19 cellular contexts compared by ENCODE assay signal in the genomic region with DNA sequence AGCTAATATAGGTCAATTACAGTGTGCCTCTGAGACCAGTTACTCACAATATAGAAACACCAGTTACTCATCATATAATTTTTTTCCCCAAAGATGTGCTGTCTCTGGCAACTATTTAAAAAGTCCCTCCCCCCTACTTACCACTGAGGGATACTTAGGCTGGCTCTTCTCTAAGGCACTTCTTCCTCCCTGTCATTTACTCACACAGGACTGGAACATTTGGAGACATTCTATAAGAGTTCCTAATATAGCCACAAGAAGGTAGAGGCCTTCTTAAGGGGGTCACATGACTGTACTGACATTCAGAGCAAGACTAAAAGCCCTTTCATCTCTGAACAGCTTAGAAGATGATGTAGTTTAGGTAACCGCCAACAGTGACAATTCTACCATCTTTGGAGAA. TPM values are rescaled to one million over a fixed set of nuclear protein-coding genes. Genes with fewer than 3 reads are reported as not detected.
DNase-seq lines count a peak whose midpoint lies in the region; ATAC-seq, FAIRE-seq and TF ChIP-seq lines count a peak whose summit lies in the region.
"Had no signal": no experiment of that assay in that cellular context is flagged by ENCODE, and none has a peak within 500 bp of the region (broad histone marks: within the 10 kb centered on the region; RNA-seq: fewer than 3 reads in every experiment).

No MANE protein-coding gene starts in this region.

- no peak for TF ChIP-seq CTCF in bronchial epithelial cell (IDR thresholded peaks at IDR 0.05; ENCODE audit: insufficient read depth, low read length, severe bottlenecking)
- TF ChIP-seq CTCF in dorsolateral prefrontal cortex (IDR thresholded peaks at IDR 0.05 in 54 of 56, conservative IDR thresholded peaks at IDR 0.05 in 2 of 56; ENCODE audit: low read depth in 1 of 56, partially characterized antibody in 56 of 56): no peak

- no peak for FAIRE-seq in bronchial epithelial cell (lab: Jason Lieb, UNC)

- H3K4me3 ChIP-seq in bronchial epithelial cell (ENCODE audit: low read depth, low read length) (no peak overlapping the region), dorsolateral prefrontal cortex (no peak overlapping the region)
- H3K4me3 ChIP-seq: vagina had no signal

- peak; percentile 96 for ATAC-seq in stimulated activated naive CD8-positive, alpha-beta T cell treated with anti-CD3 and anti-CD28 coated beads, Interleukin-15, Interleukin-2, amounts not matched to agents 100 U/mL and 50 U/mL, for 24 hours

- intact Hi-C loops in dorsolateral prefrontal cortex (cut with DNase I): no loop called here

- H3K36me3 ChIP-seq in bronchial epithelial cell (ENCODE audit: control insufficient read depth, insufficient read depth, low read length): no peaks in the 10 kb centered on the region

- no peak overlapping the region for H3K4me3 Mint-ChIP-seq in activated T-cell treated with anti-CD3 and anti-CD28 coated beads, Interleukin-2, amount 50 U/mL, for 24 hours
- H3K4me3 Mint-ChIP-seq: immature natural killer cell; memory B cell; natural killer cell treated with Interleukin-12 subunit alpha and Interleukin-12 subunit beta and Interleukin-15 and Interleukin-18, amount 100 ng/mL, for 72 hours had no signal

- DNase-seq in activated T-cell treated with anti-CD3 and anti-CD28 coated beads, Interleukin-2, amount 50 U/mL, for 24 hours: no peak
- DNase-seq in activated T-cell treated with anti-CD3 and anti-CD28 coated beads for 4 hours (no peak), HT1080 (ENCODE audit: low read depth) (peak; percentile 50), bronchial epithelial cell (ENCODE audit: low read depth) (peak; percentile 46), activated gamma-delta T cell treated with Interleukin-2 at 50 U/mL for 16 hours (no peak), dorsolateral prefrontal cortex (no peak), inferior parietal cortex (ENCODE audit: extremely low spot score) (no peak)
- DNase-seq in stimulated activated naive CD8-positive, alpha-beta T cell treated with anti-CD3 and anti-CD28 coated beads, Interleukin-15, Interleukin-2, amounts not matched to agents 100 U/mL and 50 U/mL, for 24 hours: no peak
- DNase-seq: activated CD4-positive, alpha-beta T cell treated with anti-CD3 and anti-CD28 coated beads for 4 hours; cortex of kidney; head of caudate nucleus; immature natural killer cell; NCI-H1436; NCI-H446; SHP77; stimulated activated CD4-positive, alpha-beta T cell treated with anti-CD3 and anti-CD28 coated beads, Interleukin-15, amount 100 ng/mL, for 24 hours had no signal

- H3K27ac ChIP-seq in dorsolateral prefrontal cortex: no peak overlapping the region
- H3K27ac ChIP-seq: vagina had no signal

- no peaks in the 10 kb centered on the region for H3K27me3 Mint-ChIP-seq in activated T-cell treated with anti-CD3 and anti-CD28 coated beads, Interleukin-2, amount 50 U/mL, for 24 hours
- H3K27me3 Mint-ChIP-seq: memory B cell; natural killer cell treated with Interleukin-12 subunit alpha and Interleukin-12 subunit beta and Interleukin-15 and Interleukin-18, amount 100 ng/mL, for 72 hours had no signal

- H3K27ac Mint-ChIP-seq in activated T-cell treated with anti-CD3 and anti-CD28 coated beads, Interleukin-2, amount 50 U/mL, for 24 hours: peak overlapping the region; percentile 69
- H3K27ac Mint-ChIP-seq: immature natural killer cell; memory B cell; natural killer cell treated with Interleukin-12 subunit alpha and Interleukin-12 subunit beta and Interleukin-15 and Interleukin-18, amount 100 ng/mL, for 72 hours had no signal

- H3K27me3 ChIP-seq in bronchial epithelial cell (ENCODE audit: control insufficient read depth, insufficient read depth, low read length) (no peaks in the 10 kb centered on the region), dorsolateral prefrontal cortex (no peaks in the 10 kb centered on the region)
- H3K27me3 ChIP-seq: vagina had no signal

- H3K9me3 Mint-ChIP-seq in activated T-cell treated with anti-CD3 and anti-CD28 coated beads, Interleukin-2, amount 50 U/mL, for 24 hours: no peaks in the 10 kb centered on the region
- H3K9me3 Mint-ChIP-seq: immature natural killer cell; memory B cell; natural killer cell treated with Interleukin-12 subunit alpha and Interleukin-12 subunit beta and Interleukin-15 and Interleukin-18, amount 100 ng/mL, for 72 hours had no signal

- peaks cover 79% of the 10 kb centered on the region for H3K36me3 Mint-ChIP-seq in activated T-cell treated with anti-CD3 and anti-CD28 coated beads, Interleukin-2, amount 50 U/mL, for 24 hours (ENCODE audit: low read depth)

- H3K4me1 Mint-ChIP-seq in activated T-cell treated with anti-CD3 and anti-CD28 coated beads, Interleukin-2, amount 50 U/mL, for 24 hours (ENCODE audit: low read depth): peaks cover 16% of the 10 kb centered on the region
- H3K4me1 Mint-ChIP-seq: immature natural killer cell, memory B cell had no signal

RNA-seq across cellular contexts. Expression of gene SLIT1, which starts 44.4 kb away (rescaled TPM):
- total RNA-seq in HT1080 (2014; rRNA removed; shearing (Covaris generic)): 0.07 TPM in 1 of 2 replicates, not detected in the other
- polyA plus RNA-seq in HT1080 (2015; cell fraction: cytosol; rRNA removed): 0.01 TPM in 1 of 2 replicates, not detected in the other
- polyA plus RNA-seq in HT1080 (2015; cell fraction: nucleus; rRNA removed): 0.05 and 0.10 TPM in 2 replicates
- total RNA-seq in bronchial epithelial cell: under 0.01 and 0.51 TPM in 2 replicates
- 100 to 1,000 TPM in 2 of 120 experiments, 10 to 100 TPM in 118; 26.6 to 109 (median 71.5) TPM for total RNA-seq in dorsolateral prefrontal cortex

Comparison
In these comparisons a context has a peak if more than half of its experiments do, and no peak if none do; other contexts are left out.
1. DNase-seq: peak in HT1080 (single experiment) and bronchial epithelial cell (single experiment); none in activated T-cell treated with anti-CD3 and anti-CD28 coated beads, Interleukin-2, amount 50 U/mL, for 24 hours (single experiment), activated T-cell treated with anti-CD3 and anti-CD28 coated beads for 4 hours (single experiment), stimulated activated naive CD8-positive, alpha-beta T cell treated with anti-CD3 and anti-CD28 coated beads, Interleukin-15, Interleukin-2, amounts not matched to agents 100 U/mL and 50 U/mL, for 24 hours (single experiment), activated gamma-delta T cell treated with Interleukin-2 at 50 U/mL for 16 hours (single experiment), dorsolateral prefrontal cortex (0 of 10) and inferior parietal cortex (single experiment).
2. RNA of gene SLIT1, which starts 44.4 kb away (total RNA-seq): 26.6 to 109 TPM in dorsolateral prefrontal cortex; 0.07 TPM in HT1080 and under 0.01 to 0.51 TPM in bronchial epithelial cell; every median in the first group is over 10 times any median in the second.